ENCODE assay signal across 8 cellular contexts in genomic region chr17:50290074-50290702, GRCh38. TPM values are rescaled to one million over a fixed set of nuclear protein-coding genes. Genes with fewer than 3 reads are reported as not detected.
DNase-seq lines count a peak whose midpoint lies in the region; ATAC-seq, FAIRE-seq and TF ChIP-seq lines count a peak whose summit lies in the region.

No MANE protein-coding gene starts in this region.

- TF ChIP-seq CTCF in CD14-positive monocyte (IDR thresholded peaks at IDR 0.05) (no peak), hepatocyte (IDR thresholded peaks at IDR 0.05; ENCODE audit: poor library complexity) (no peak)

- H3K36me3 Mint-ChIP-seq in CD14-positive monocyte = no peaks in the 10 kb centered on the region

- H3K79me2 ChIP-seq in hepatocyte = peaks cover 5% of the 10 kb centered on the region

- peak overlapping the region; percentile 46 for H3K4me2 ChIP-seq in hepatocyte

- DNase-seq in CD14-positive monocyte (ENCODE audit: low spot score) (peak; percentile 87), Kasumi-1 (lab: John Stamatoyannopoulos, UW) (peak; percentile 98), adipocyte (ENCODE audit: low read depth) (peak; percentile 96), hepatocyte (ENCODE audit: low spot score) (peak; percentile 88), small intestine (peak; percentile 33)

- peak overlapping the region; percentile 64 to 67 for H3K4me3 Mint-ChIP-seq in CD14-positive monocyte

- H3K9ac ChIP-seq in adipocyte (ENCODE audit: low read length) = peak overlapping the region; percentile 86

- peak overlapping the region; percentile 93 to 98 (median 96) for H3K27ac Mint-ChIP-seq in CD14-positive monocyte

- H3K9me2 ChIP-seq in hepatocyte (replicated peaks; ENCODE audit: insufficient read depth) = no peaks in the 10 kb centered on the region

- no peak for FAIRE-seq in small intestine (lab: Jason Lieb, UNC)

- H3K9me3 ChIP-seq in adipocyte (ENCODE audit: control insufficient read depth, low read length) (no peaks in the 10 kb centered on the region), hepatocyte (ENCODE audit: low read depth) (no peaks in the 10 kb centered on the region), small intestine (ENCODE audit: control insufficient read depth, low read depth) (no peaks in the 10 kb centered on the region)

- intact Hi-C loops in CD14-positive monocyte (cut with micrococcal nuclease) = no loop called here

- H3K27me3 ChIP-seq in adipocyte (replicated peaks; ENCODE audit: control insufficient read depth, insufficient read depth, low read length) = no peaks in the 10 kb centered on the region
- no peaks in the 10 kb centered on the region for H3K27me3 ChIP-seq in hepatocyte
- H3K27me3 ChIP-seq in small intestine (ENCODE audit: control insufficient read depth in 2 of 2, insufficient read depth in 2 of 2, low read length in 2 of 2) = no peaks in the 10 kb centered on the region

- H2AFZ ChIP-seq in hepatocyte = peak overlapping the region; percentile 1

- peaks cover 50% of the 10 kb centered on the region for H3K4me1 Mint-ChIP-seq in CD14-positive monocyte

- peaks cover 0 to 3% (median 1%) of the 10 kb centered on the region in 3 donors for H3K27me3 Mint-ChIP-seq in CD14-positive monocyte (ENCODE audit: low read depth in 3 of 3)

- H3K4me3 ChIP-seq in adipocyte (ENCODE audit: low read length) (peak overlapping the region; percentile 80), hepatocyte (no peak overlapping the region), small intestine (ENCODE audit: low read depth in 1 of 2, low read length in 2 of 2) (no peak overlapping the region)

- 52% methylated on average over 8 of the region's 8 CpGs for WGBS in hepatocyte (ENCODE audit: low lambda C conversion rate, missing lambda C conversion rate)
- WGBS in small intestine, 3 donors = 38 to 44% (median 38%) methylated on average over 8 of the region's 8 CpGs

- H3K4me1 ChIP-seq in adipocyte (ENCODE audit: control insufficient read depth, insufficient read depth, low read length) = peaks cover 52% of the 10 kb centered on the region
- H3K4me1 ChIP-seq in hepatocyte (ENCODE audit: insufficient read depth) = peaks cover 10% of the 10 kb centered on the region
- peaks cover 0 to 2% of the 10 kb centered on the region in 2 donors for H3K4me1 ChIP-seq in small intestine (ENCODE audit: control insufficient read depth in 2 of 2, insufficient read depth in 1 of 2, low read depth in 1 of 2, low read length in 1 of 2)

- ATAC-seq in HG03571 (IDR thresholded peaks at IDR 0.05; ENCODE audit: unreplicated experiment) (no peak), GM21619 (IDR thresholded peaks at IDR 0.05; ENCODE audit: unreplicated experiment) (no peak), HG03175 (IDR thresholded peaks at IDR 0.05; ENCODE audit: unreplicated experiment) (no peak)

- H3K36me3 ChIP-seq in adipocyte (ENCODE audit: control insufficient read depth, insufficient read depth, low read length, severe bottlenecking) (peaks cover 5% of the 10 kb centered on the region), hepatocyte (replicated peaks; ENCODE audit: insufficient read depth, low read depth) (no peaks in the 10 kb centered on the region), small intestine (ENCODE audit: control insufficient read depth in 2 of 2, insufficient read depth in 2 of 2, low read length in 2 of 2) (no peaks in the 10 kb centered on the region)

- no peaks in the 10 kb centered on the region for H3K9me3 Mint-ChIP-seq in CD14-positive monocyte

- H3K27ac ChIP-seq in hepatocyte = peak overlapping the region; percentile 80
- peak overlapping the region in 1 of 2 donors; percentile 77 for H3K27ac ChIP-seq in small intestine (ENCODE audit: low read depth in 1 of 2, low read length in 1 of 2)

- no peaks in the 10 kb centered on the region for H4K20me1 ChIP-seq in hepatocyte (ENCODE audit: insufficient read depth, poor library complexity, severe bottlenecking)

RNA-seq across cellular contexts. Expression of gene TMEM92, which starts 15.9 kb away (rescaled TPM):
- polyA plus RNA-seq in CD14-positive monocyte (not detected), hepatocyte (21.7 and 24.0 TPM in 2 replicates), small intestine (10 to 100 TPM; 29.1 to 53.5 (median 39.1) TPM)
- 6.9 and 11.3 TPM in 2 replicates for total RNA-seq in hepatocyte

RNA-seq across cellular contexts. Expression of gene XYLT2, which starts 55.7 kb away (rescaled TPM):
- 1 to 10 TPM; 4.4 TPM for polyA plus RNA-seq in CD14-positive monocyte
- 26.8 and 27.4 TPM in 2 replicates for total RNA-seq in hepatocyte
- polyA plus RNA-seq in hepatocyte = 18.3 and 19.9 TPM in 2 replicates
- 1 to 10 TPM; 3.8 to 9.2 (median 4.2) TPM for polyA plus RNA-seq in small intestine

Comparison
In these comparisons a context has a peak if more than half of its experiments do, and no peak if none do; other contexts are left out.
1. DNase-seq: peak in every context shown above with its lines; median percentile 98 in Kasumi-1; 96 in adipocyte; 88 in hepatocyte; 87 in CD14-positive monocyte; 33 in small intestine.
2. RNA of gene TMEM92, which starts 15.9 kb away (polyA plus RNA-seq): 29.1 to 53.5 TPM in small intestine and 21.7 to 24.0 TPM in hepatocyte; not detected in CD14-positive monocyte; every median in the first group is over 10 times any median in the second.